21 cellular contexts compared by ENCODE assay signal in genomic region chr18:74949611-74950010, GRCh38.
DNase-seq lines count a peak whose midpoint lies in the region; ATAC-seq and TF ChIP-seq lines count a peak whose summit lies in the region.
"Had no signal": no experiment of that assay in that cellular context is flagged by ENCODE, and none has a peak within 500 bp of the region (broad histone marks: within the 10 kb centered on the region; RNA-seq: fewer than 3 reads in every experiment).

No MANE protein-coding gene starts in this region.

- no peaks in the 10 kb centered on the region for H3K36me3 ChIP-seq in iPS-20b (ENCODE audit: insufficient read depth, low read depth, low read length)
- H3K36me3 ChIP-seq: upper lobe of right lung had no signal

- H3K9me3 Mint-ChIP-seq in Calu3 (ENCODE audit: low read depth, unreplicated experiment) = no peaks in the 10 kb centered on the region
- no peaks in the 10 kb centered on the region for H3K9me3 Mint-ChIP-seq in T-cell
- no peaks in the 10 kb centered on the region for H3K9me3 Mint-ChIP-seq in stimulated activated naive B cell treated with anti-CD40 and anti-IgM and Interleukin-4, amounts not matched to agents 10 μg/mL and 1 μg/mL and 100 μg/mL, for 72 hours

- no peak overlapping the region for H3K27ac ChIP-seq in iPS-20b (ENCODE audit: low read length)
- H3K27ac ChIP-seq: epithelial cell of prostate, upper lobe of right lung had no signal

- H3K4me1 Mint-ChIP-seq in Calu3 (ENCODE audit: low read depth, unreplicated experiment) (peaks cover 51% of the 10 kb centered on the region), T-cell (peaks cover 25 to 35% (median 29%) of the 10 kb centered on the region in 3 donors)
- H3K4me1 Mint-ChIP-seq in stimulated activated naive B cell treated with anti-CD40 and anti-IgM and Interleukin-4, amounts not matched to agents 10 μg/mL and 1 μg/mL and 100 μg/mL, for 72 hours = peaks cover 15 to 22% of the 10 kb centered on the region in 2 donors

- no peak overlapping the region for H3K4me3 Mint-ChIP-seq in Calu3 (ENCODE audit: low read depth, unreplicated experiment)
- H3K4me3 Mint-ChIP-seq in T-cell = peak overlapping the region in 1 of 3 donors; percentile 71
- no peak overlapping the region for H3K4me3 Mint-ChIP-seq in stimulated activated naive B cell treated with anti-CD40 and anti-IgM and Interleukin-4, amounts not matched to agents 10 μg/mL and 1 μg/mL and 100 μg/mL, for 72 hours

- no peaks in the 10 kb centered on the region for H3K27me3 ChIP-seq in iPS-20b (ENCODE audit: insufficient read depth, low read length)
- H3K27me3 ChIP-seq: upper lobe of right lung had no signal

- no peak overlapping the region for H3K4me3 ChIP-seq in iPS-20b (ENCODE audit: low read length)
- H3K4me3 ChIP-seq: lung, upper lobe of right lung had no signal

- ATAC-seq in GM19463 (IDR thresholded peaks at IDR 0.05; ENCODE audit: unreplicated experiment) = peak; percentile 38
- no peak for ATAC-seq in T-cell (replicated peaks in 1 of 4)
- no peak for ATAC-seq in stimulated activated naive B cell treated with anti-CD40 and anti-IgM and Interleukin-4, amounts not matched to agents 10 μg/mL and 1 μg/mL and 100 μg/mL, for 72 hours (replicated peaks)
- ATAC-seq in GM21529 (IDR thresholded peaks at IDR 0.05; ENCODE audit: unreplicated experiment) = no peak
- no peak for ATAC-seq in HG03521 (IDR thresholded peaks at IDR 0.05; ENCODE audit: unreplicated experiment)
- ATAC-seq: upper lobe of right lung had no signal

- H3K4me1 ChIP-seq in iPS-20b (ENCODE audit: insufficient read depth, low read length) = peaks cover 40% of the 10 kb centered on the region

- no peaks in the 10 kb centered on the region for H3K27me3 Mint-ChIP-seq in Calu3 (ENCODE audit: unreplicated experiment)
- H3K27me3 Mint-ChIP-seq in T-cell = no peaks in the 10 kb centered on the region
- no peaks in the 10 kb centered on the region for H3K27me3 Mint-ChIP-seq in stimulated activated naive B cell treated with anti-CD40 and anti-IgM and Interleukin-4, amounts not matched to agents 10 μg/mL and 1 μg/mL and 100 μg/mL, for 72 hours

- H3K9ac ChIP-seq in iPS-20b (ENCODE audit: low read depth, low read length) = peak overlapping the region; percentile 3; the same call in 1 of the 2 replicates

- CTCF ChIA-PET in Calu3 (lab: Charles Lee) (no interaction called here), T-cell (lab: Charles Lee) (no interaction called here)

- peaks cover 6% of the 10 kb centered on the region for H3K36me3 Mint-ChIP-seq in Calu3 (ENCODE audit: insufficient read depth, unreplicated experiment)
- peaks cover 13% of the 10 kb centered on the region for H3K36me3 Mint-ChIP-seq in T-cell
- peaks cover 1 to 20% of the 10 kb centered on the region in 2 donors for H3K36me3 Mint-ChIP-seq in stimulated activated naive B cell treated with anti-CD40 and anti-IgM and Interleukin-4, amounts not matched to agents 10 μg/mL and 1 μg/mL and 100 μg/mL, for 72 hours

- intact Hi-C loops in Calu3 (cut with micrococcal nuclease; ENCODE audit: unreplicated experiment) = no loop called here

- no TSS peak for BruUV-seq in Calu3 (replicated peaks; lab: Mats Ljungman, UMichigan)

- TF ChIP-seq CTCF in Calu3 (IDR thresholded peaks at IDR 0.05; ENCODE audit: unreplicated experiment) = no peak

- peak overlapping the region; percentile 88 for H3K27ac Mint-ChIP-seq in Calu3 (ENCODE audit: unreplicated experiment)
- peak overlapping the region; percentile 87 for H3K27ac Mint-ChIP-seq in T-cell
- H3K27ac Mint-ChIP-seq in stimulated activated naive B cell treated with anti-CD40 and anti-IgM and Interleukin-4, amounts not matched to agents 10 μg/mL and 1 μg/mL and 100 μg/mL, for 72 hours = no peak overlapping the region

- DNase-seq in Calu3 (no peak), T-cell (no peak), DMS153 treated with DMSO at 0.1 percent for 48 hours (lab: John Stamatoyannopoulos, UW; ENCODE audit: unreplicated experiment) (no peak)
- DNase-seq in stimulated activated naive B cell treated with anti-CD40 and anti-IgM and Interleukin-4, amounts not matched to agents 10 μg/mL and 1 μg/mL and 100 μg/mL, for 72 hours = no peak
- DNase-seq: activated CD4-positive, alpha-beta T cell treated with anti-CD3 and anti-CD28 coated beads, Interleukin-2, amount 50 U/mL, for 48 hours; amniotic stem cell; caudate nucleus; hypothalamus; NCI-H1436; NCI-H2171; NCI-H526; occipital lobe; retina; stimulated activated CD4-positive, alpha-beta T cell treated with anti-CD3 and anti-CD28 coated beads, Interleukin-12 subunit alpha, Interleukin-12 subunit beta, amount 100 ng/mL, for 4 hours; upper lobe of right lung had no signal

- no peaks in the 10 kb centered on the region for H3K9me3 ChIP-seq in iPS-20b (ENCODE audit: insufficient read depth, low read depth, low read length)
- H3K9me3 ChIP-seq: upper lobe of right lung had no signal

- POLR2A ChIA-PET in T-cell (lab: Charles Lee) = no interaction called here
